1 cellular context compared by ENCODE assay signal in genomic region chr16:88613-89012, GRCh38.
A peak's percentile ranks its signal among the peaks of the same experiment; 100 is the strongest.
TF ChIP-seq lines count a peak whose summit lies in the region.

No MANE protein-coding gene starts in this region.

TF ChIP-seq in HepG2, 621 proteins besides CTCF, POLR2A, EP300 and RAD21:
- TF ChIP-seq AGO2 (optimal IDR thresholded peaks at IDR 0.05; ENCODE audit: low read depth, low read length) (peak; percentile 32), ZNF747 (CRISPR knock-in tag; IDR thresholded peaks at IDR 0.05; ENCODE audit: borderline replicate concordance) (no peak)
